30 cellular contexts compared by ENCODE assay signal in the genomic region with DNA sequence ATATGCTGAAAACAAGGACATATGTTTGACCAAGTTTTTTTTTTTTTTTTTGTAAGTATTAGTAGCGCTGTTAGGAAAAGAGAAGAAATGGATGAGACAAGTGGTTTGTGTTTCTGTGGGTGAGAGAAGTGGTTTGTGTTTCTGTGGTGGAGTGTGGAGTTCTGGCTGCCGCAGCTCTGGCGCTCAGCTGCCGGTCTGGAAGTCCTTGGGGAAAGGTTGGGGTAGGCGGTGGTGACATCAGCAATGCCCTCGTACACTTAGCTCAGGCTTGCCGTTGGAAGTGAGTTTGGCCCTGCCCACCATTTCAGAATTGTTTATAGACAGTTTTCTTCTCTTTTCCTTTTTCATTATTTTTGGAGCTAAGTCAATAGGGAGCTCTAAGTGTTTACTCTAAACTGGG.
DNase-seq lines count a peak whose midpoint lies in the region; ATAC-seq and TF ChIP-seq lines count a peak whose summit lies in the region.
"Had no signal": no experiment of that assay in that cellular context is flagged by ENCODE, and none has a peak within 500 bp of the region (broad histone marks: within the 10 kb centered on the region; RNA-seq: fewer than 3 reads in every experiment).

No MANE protein-coding gene starts in this region.

- H3K79me2 ChIP-seq in hepatocyte, result peaks cover 10% of the 10 kb centered on the region

- H3K4me3 Mint-ChIP-seq in natural killer cell (no peak overlapping the region), mesothelial cell of epicardium (no peak overlapping the region)
- H3K4me3 Mint-ChIP-seq in natural killer cell treated with Interleukin-12 subunit alpha and Interleukin-12 subunit beta and Interleukin-15 and Interleukin-18, amount 100 ng/mL, for 72 hours, result no peak overlapping the region
- H3K4me3 Mint-ChIP-seq: activated naive CD4-positive, alpha-beta T cell treated with anti-CD3 and anti-CD28 coated beads, Interleukin-2, amount 50 U/mL, for 24 hours; effector memory CD8-positive, alpha-beta T cell; naive B cell had no signal

- no peaks in the 10 kb centered on the region for H3K9me3 ChIP-seq in upper lobe of right lung
- no peaks in the 10 kb centered on the region for H3K9me3 ChIP-seq in hepatocyte (ENCODE audit: low read depth)
- H3K9me3 ChIP-seq: A549, Caco-2, gastroesophageal sphincter had no signal

- H3K27me3 ChIP-seq in upper lobe of right lung, result no peaks in the 10 kb centered on the region
- no peaks in the 10 kb centered on the region for H3K27me3 ChIP-seq in hepatocyte
- H3K27me3 ChIP-seq: gastroesophageal sphincter had no signal

- intact Hi-C loops in natural killer cell (cut with micrococcal nuclease), result no loop called here
- intact Hi-C loops in upper lobe of right lung (cut with DNase I), result no loop called here

- H3K27ac ChIP-seq in upper lobe of right lung, result no peak overlapping the region
- H3K27ac ChIP-seq in hepatocyte, result no peak overlapping the region
- H3K27ac ChIP-seq: A549, gastroesophageal sphincter, KMS-11 had no signal

- H3K9me3 Mint-ChIP-seq in natural killer cell, result no peaks in the 10 kb centered on the region
- H3K9me3 Mint-ChIP-seq in natural killer cell treated with Interleukin-12 subunit alpha and Interleukin-12 subunit beta and Interleukin-15 and Interleukin-18, amount 100 ng/mL, for 72 hours, result no peaks in the 10 kb centered on the region
- H3K9me3 Mint-ChIP-seq in mesothelial cell of epicardium, result peaks cover 3% of the 10 kb centered on the region
- H3K9me3 Mint-ChIP-seq: activated naive CD4-positive, alpha-beta T cell treated with anti-CD3 and anti-CD28 coated beads, Interleukin-2, amount 50 U/mL, for 24 hours; effector memory CD8-positive, alpha-beta T cell had no signal

- H3K4me2 ChIP-seq in hepatocyte, result no peak overlapping the region
- H3K4me2 ChIP-seq: A549, KMS-11, smooth muscle cell had no signal

- no peaks in the 10 kb centered on the region for H4K20me1 ChIP-seq in hepatocyte (ENCODE audit: insufficient read depth, poor library complexity, severe bottlenecking)

- no peak overlapping the region for H2AFZ ChIP-seq in hepatocyte

- H3K4me1 ChIP-seq in upper lobe of right lung (peaks cover 4% of the 10 kb centered on the region), hepatocyte (ENCODE audit: insufficient read depth) (peaks cover 5% of the 10 kb centered on the region)
- H3K4me1 ChIP-seq: A549, Caco-2, gastroesophageal sphincter had no signal

- H3K36me3 ChIP-seq in upper lobe of right lung, result no peaks in the 10 kb centered on the region
- no peaks in the 10 kb centered on the region for H3K36me3 ChIP-seq in hepatocyte (replicated peaks; ENCODE audit: insufficient read depth, low read depth)

- H3K27ac Mint-ChIP-seq in natural killer cell, result peak overlapping the region; percentile 7 to 71
- H3K27ac Mint-ChIP-seq in natural killer cell treated with Interleukin-12 subunit alpha and Interleukin-12 subunit beta and Interleukin-15 and Interleukin-18, amount 100 ng/mL, for 72 hours, result peak overlapping the region in 1 of 2 donors; percentile 17
- peak overlapping the region; percentile 81 for H3K27ac Mint-ChIP-seq in mesothelial cell of epicardium
- H3K27ac Mint-ChIP-seq: activated naive CD4-positive, alpha-beta T cell treated with anti-CD3 and anti-CD28 coated beads, Interleukin-2, amount 50 U/mL, for 24 hours had no signal

- 85% methylated on average over 7 of the region's 7 CpGs for WGBS in hepatocyte (ENCODE audit: low lambda C conversion rate, missing lambda C conversion rate)

- no peaks in the 10 kb centered on the region for H3K27me3 Mint-ChIP-seq in natural killer cell (ENCODE audit: low read depth in 2 of 2)
- no peaks in the 10 kb centered on the region for H3K27me3 Mint-ChIP-seq in natural killer cell treated with Interleukin-12 subunit alpha and Interleukin-12 subunit beta and Interleukin-15 and Interleukin-18, amount 100 ng/mL, for 72 hours
- H3K27me3 Mint-ChIP-seq in mesothelial cell of epicardium (ENCODE audit: low read depth), result no peaks in the 10 kb centered on the region
- H3K27me3 Mint-ChIP-seq: activated naive CD4-positive, alpha-beta T cell treated with anti-CD3 and anti-CD28 coated beads, Interleukin-2, amount 50 U/mL, for 24 hours; effector memory CD8-positive, alpha-beta T cell; naive B cell had no signal

- DNase-seq in natural killer cell (no peak), cardiac fibroblast (ENCODE audit: low read depth in 2 of 2) (peak; percentile 27 to 31), mesothelial cell of epicardium (ENCODE audit: low spot score in 2 of 2, unreplicated experiment in 2 of 2) (no peak), upper lobe of right lung (no peak), hepatocyte (ENCODE audit: low spot score) (no peak), DMS153 treated with DMSO at 0.1 percent for 48 hours (lab: John Stamatoyannopoulos, UW; ENCODE audit: unreplicated experiment) (no peak)
- no peak for DNase-seq in natural killer cell treated with Interleukin-12 subunit alpha and Interleukin-12 subunit beta and Interleukin-15 and Interleukin-18, amount 100 ng/mL, for 72 hours (ENCODE audit: low spot score)
- DNase-seq: activated CD4-positive, alpha-beta T cell treated with anti-CD3 and anti-CD28 coated beads, Interleukin-2, amount 50 U/mL, for 1 hour; activated T-cell treated with anti-CD3 and anti-CD28 coated beads, Interleukin-2, amount 50 U/mL, for 48 hours; Caco-2; DMS79 treated with DMSO at 0.1 percent for 48 hours; effector memory CD8-positive, alpha-beta T cell; erythroblast; GF-D8; hypothalamus; MM.1S; naive B cell; NCI-H1436 treated with DMSO at 0.1 percent for 48 hours; NCI-H2171 treated with DMSO at 0.1 percent for 48 hours; NCI-H524; NK-92 treated with Interleukin-12 subunit alpha and Interleukin-12 subunit beta, amount 100 ng/mL, for 24 hours; SHP77 treated with DMSO at 0.1 percent for 48 hours; stimulated activated CD4-positive, alpha-beta T cell treated with anti-CD3 and anti-CD28 coated beads, Interleukin-1b, Interleukin-23, amount 100 ng/mL, for 48 hours had no signal

- H3K4me3 ChIP-seq in cardiac fibroblast (replicated peaks in 1 of 2; ENCODE audit: low read depth in 2 of 2, low read length in 2 of 2), result no peak overlapping the region
- no peak overlapping the region for H3K4me3 ChIP-seq in upper lobe of right lung
- no peak overlapping the region for H3K4me3 ChIP-seq in hepatocyte
- H3K4me3 ChIP-seq: A549, gastroesophageal sphincter, smooth muscle cell had no signal

- no peaks in the 10 kb centered on the region for H3K9me2 ChIP-seq in hepatocyte (replicated peaks; ENCODE audit: insufficient read depth)

- H3K4me1 Mint-ChIP-seq in natural killer cell, result peaks cover 74% of the 10 kb centered on the region in 2 donors
- H3K4me1 Mint-ChIP-seq in natural killer cell treated with Interleukin-12 subunit alpha and Interleukin-12 subunit beta and Interleukin-15 and Interleukin-18, amount 100 ng/mL, for 72 hours (ENCODE audit: low read depth in 2 of 2), result peaks cover 32 to 64% of the 10 kb centered on the region in 2 donors
- peaks cover 3% of the 10 kb centered on the region for H3K4me1 Mint-ChIP-seq in mesothelial cell of epicardium

- ATAC-seq in natural killer cell (no peak), upper lobe of right lung (peak; percentile 59), GM18498 (IDR thresholded peaks at IDR 0.05; ENCODE audit: unreplicated experiment) (no peak)
- no peak for ATAC-seq in natural killer cell treated with Interleukin-12 subunit alpha and Interleukin-12 subunit beta and Interleukin-15 and Interleukin-18, amount 100 ng/mL, for 72 hours
- ATAC-seq: effector memory CD8-positive, alpha-beta T cell; gastroesophageal sphincter; left lobe of liver had no signal

- H3K36me3 Mint-ChIP-seq in natural killer cell, result no peaks in the 10 kb centered on the region
- H3K36me3 Mint-ChIP-seq in natural killer cell treated with Interleukin-12 subunit alpha and Interleukin-12 subunit beta and Interleukin-15 and Interleukin-18, amount 100 ng/mL, for 72 hours, result no peaks in the 10 kb centered on the region
- peaks cover 9% of the 10 kb centered on the region for H3K36me3 Mint-ChIP-seq in mesothelial cell of epicardium

- TF ChIP-seq CTCF in natural killer cell (IDR thresholded peaks at IDR 0.05), result no peak
- no peak for TF ChIP-seq CTCF in cardiac fibroblast (IDR thresholded peaks at IDR 0.05; ENCODE audit: low read depth, low read length)
- TF ChIP-seq CTCF in mesothelial cell of epicardium (IDR thresholded peaks at IDR 0.05; ENCODE audit: unreplicated experiment), result no peak
- TF ChIP-seq CTCF in upper lobe of right lung (IDR thresholded peaks at IDR 0.05), result no peak
- no peak for TF ChIP-seq CTCF in hepatocyte (IDR thresholded peaks at IDR 0.05; ENCODE audit: poor library complexity)

Comparison
In these comparisons a context has a peak if more than half of its experiments do, and no peak if none do; other contexts are left out.
1. DNase-seq: peak in cardiac fibroblast (2 of 2); none in natural killer cell (single experiment), natural killer cell treated with Interleukin-12 subunit alpha and Interleukin-12 subunit beta and Interleukin-15 and Interleukin-18, amount 100 ng/mL, for 72 hours (single experiment), mesothelial cell of epicardium (0 of 2), upper lobe of right lung (single experiment), hepatocyte (single experiment) and DMS153 treated with DMSO at 0.1 percent for 48 hours (single experiment).